Comparison of ENCODE assay signal across 2 cellular contexts in genomic region chr22:47009304-47010101, GRCh38.
TF ChIP-seq lines count a peak whose summit lies in the region.

No MANE protein-coding gene starts in this region.

TF ChIP-seq in HepG2, 621 proteins besides CTCF, POLR2A, EP300 and RAD21 (continued from another document and continues in another):
- TF ChIP-seq, protein P1, sequence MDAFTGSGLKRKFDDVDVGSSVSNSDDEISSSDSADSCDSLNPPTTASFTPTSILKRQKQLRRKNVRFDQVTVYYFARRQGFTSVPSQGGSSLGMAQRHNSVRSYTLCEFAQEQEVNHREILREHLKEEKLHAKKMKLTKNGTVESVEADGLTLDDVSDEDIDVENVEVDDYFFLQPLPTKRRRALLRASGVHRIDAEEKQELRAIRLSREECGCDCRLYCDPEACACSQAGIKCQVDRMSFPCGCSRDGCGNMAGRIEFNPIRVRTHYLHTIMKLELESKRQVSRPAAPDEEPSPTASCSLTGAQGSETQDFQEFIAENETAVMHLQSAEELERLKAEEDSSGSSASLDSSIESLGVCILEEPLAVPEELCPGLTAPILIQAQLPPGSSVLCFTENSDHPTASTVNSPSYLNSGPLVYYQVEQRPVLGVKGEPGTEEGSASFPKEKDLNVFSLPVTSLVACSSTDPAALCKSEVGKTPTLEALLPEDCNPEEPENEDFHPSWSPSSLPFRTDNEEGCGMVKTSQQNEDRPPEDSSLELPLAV (CRISPR knock-in tag; conservative IDR thresholded peaks at IDR 0.05; ENCODE audit: low read depth) = no peak
- TF ChIP-seq ZNF382 (CRISPR knock-in tag; IDR thresholded peaks at IDR 0.05; ENCODE audit: borderline replicate concordance) = no peak
- peak; percentile 61; the same call in 1 of the 2 replicates for TF ChIP-seq IKZF1 (IDR thresholded peaks at IDR 0.05)
- TF ChIP-seq NR1H2 (CRISPR knock-in tag; IDR thresholded peaks at IDR 0.05; ENCODE audit: borderline replicate concordance, low read depth) = no peak
- peak; percentile 96 for TF ChIP-seq ZNF282 (IDR thresholded peaks at IDR 0.05; ENCODE audit: partially characterized antibody)
- TF ChIP-seq, protein P2, sequence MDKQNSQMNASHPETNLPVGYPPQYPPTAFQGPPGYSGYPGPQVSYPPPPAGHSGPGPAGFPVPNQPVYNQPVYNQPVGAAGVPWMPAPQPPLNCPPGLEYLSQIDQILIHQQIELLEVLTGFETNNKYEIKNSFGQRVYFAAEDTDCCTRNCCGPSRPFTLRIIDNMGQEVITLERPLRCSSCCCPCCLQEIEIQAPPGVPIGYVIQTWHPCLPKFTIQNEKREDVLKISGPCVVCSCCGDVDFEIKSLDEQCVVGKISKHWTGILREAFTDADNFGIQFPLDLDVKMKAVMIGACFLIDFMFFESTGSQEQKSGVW (CRISPR knock-in tag; IDR thresholded peaks at IDR 0.05; ENCODE audit: borderline replicate concordance) = no peak
- no peak for TF ChIP-seq ZNF333 (CRISPR knock-in tag; IDR thresholded peaks at IDR 0.05; ENCODE audit: borderline replicate concordance)
- no peak for TF ChIP-seq SRSF1 (optimal IDR thresholded peaks at IDR 0.05; ENCODE audit: low read depth, low read length)
- TF ChIP-seq MNT (IDR thresholded peaks at IDR 0.05) = peak; percentile 9; the same call in 1 of the 2 replicates
- TF ChIP-seq ZNF580 (CRISPR knock-in tag; IDR thresholded peaks at IDR 0.05; ENCODE audit: borderline replicate concordance, low read depth) = no peak
- TF ChIP-seq HOXA3 (CRISPR knock-in tag; IDR thresholded peaks at IDR 0.05) = no peak
- TF ChIP-seq SETDB1 (CRISPR knock-in tag; IDR thresholded peaks at IDR 0.05; ENCODE audit: borderline replicate concordance) = no peak

TF ChIP-seq in GM12878, 131 proteins besides CTCF, POLR2A, EP300 and RAD21 (continued from another document):
- TF ChIP-seq, protein P3, sequence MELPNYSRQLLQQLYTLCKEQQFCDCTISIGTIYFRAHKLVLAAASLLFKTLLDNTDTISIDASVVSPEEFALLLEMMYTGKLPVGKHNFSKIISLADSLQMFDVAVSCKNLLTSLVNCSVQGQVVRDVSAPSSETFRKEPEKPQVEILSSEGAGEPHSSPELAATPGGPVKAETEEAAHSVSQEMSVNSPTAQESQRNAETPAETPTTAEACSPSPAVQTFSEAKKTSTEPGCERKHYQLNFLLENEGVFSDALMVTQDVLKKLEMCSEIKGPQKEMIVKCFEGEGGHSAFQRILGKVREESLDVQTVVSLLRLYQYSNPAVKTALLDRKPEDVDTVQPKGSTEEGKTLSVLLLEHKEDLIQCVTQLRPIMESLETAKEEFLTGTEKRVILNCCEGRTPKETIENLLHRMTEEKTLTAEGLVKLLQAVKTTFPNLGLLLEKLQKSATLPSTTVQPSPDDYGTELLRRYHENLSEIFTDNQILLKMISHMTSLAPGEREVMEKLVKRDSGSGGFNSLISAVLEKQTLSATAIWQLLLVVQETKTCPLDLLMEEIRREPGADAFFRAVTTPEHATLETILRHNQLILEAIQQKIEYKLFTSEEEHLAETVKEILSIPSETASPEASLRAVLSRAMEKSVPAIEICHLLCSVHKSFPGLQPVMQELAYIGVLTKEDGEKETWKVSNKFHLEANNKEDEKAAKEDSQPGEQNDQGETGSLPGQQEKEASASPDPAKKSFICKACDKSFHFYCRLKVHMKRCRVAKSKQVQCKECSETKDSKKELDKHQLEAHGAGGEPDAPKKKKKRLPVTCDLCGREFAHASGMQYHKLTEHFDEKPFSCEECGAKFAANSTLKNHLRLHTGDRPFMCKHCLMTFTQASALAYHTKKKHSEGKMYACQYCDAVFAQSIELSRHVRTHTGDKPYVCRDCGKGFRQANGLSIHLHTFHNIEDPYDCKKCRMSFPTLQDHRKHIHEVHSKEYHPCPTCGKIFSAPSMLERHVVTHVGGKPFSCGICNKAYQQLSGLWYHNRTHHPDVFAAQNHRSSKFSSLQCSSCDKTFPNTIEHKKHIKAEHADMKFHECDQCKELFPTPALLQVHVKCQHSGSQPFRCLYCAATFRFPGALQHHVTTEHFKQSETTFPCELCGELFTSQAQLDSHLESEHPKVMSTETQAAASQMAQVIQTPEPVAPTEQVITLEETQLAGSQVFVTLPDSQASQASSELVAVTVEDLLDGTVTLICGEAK (IDR thresholded peaks at IDR 0.05; ENCODE audit: borderline replicate concordance) = no peak
